In genomic region chr4:86223472-86223871, GRCh38 we compare ENCODE assay signal across 9 cellular contexts.
DNase-seq lines count a peak whose midpoint lies in the region; ATAC-seq, FAIRE-seq and TF ChIP-seq lines count a peak whose summit lies in the region.
"Had no signal": no experiment of that assay in that cellular context is flagged by ENCODE, and none has a peak within 500 bp of the region (broad histone marks: within the 10 kb centered on the region; RNA-seq: fewer than 3 reads in every experiment).

No MANE protein-coding gene starts in this region.

- FAIRE-seq in keratinocyte (lab: Jason Lieb, UNC) = no peak

- H4K20me1 ChIP-seq in keratinocyte (ENCODE audit: control insufficient read depth, extremely low read depth, insufficient read depth, low read length) = no peaks in the 10 kb centered on the region
- H4K20me1 ChIP-seq: BLaER1 had no signal

- H3K27me3 ChIP-seq in keratinocyte (ENCODE audit: control insufficient read depth, extremely low read depth, insufficient read depth, low read length) (no peaks in the 10 kb centered on the region), vagina (no peaks in the 10 kb centered on the region)
- H3K27me3 ChIP-seq: BLaER1 had no signal

- H3K4me3 Mint-ChIP-seq in stimulated activated naive CD8-positive, alpha-beta T cell treated with anti-CD3 and anti-CD28 coated beads, Interleukin-15, amount 100 ng/mL, for 72 hours = no peak overlapping the region

- dilution Hi-C loops in keratinocyte (cut with MboI; ENCODE audit: extremely low pct_ligation_motif_present, low sequenced_read_pairs) = no loop called here

- ATAC-seq in HG02943 (IDR thresholded peaks at IDR 0.05; ENCODE audit: low read depth, unreplicated experiment) = peak; percentile 82
- ATAC-seq in stimulated activated naive CD8-positive, alpha-beta T cell treated with anti-CD3 and anti-CD28 coated beads, Interleukin-15, amount 100 ng/mL, for 72 hours = no peak
- no peak for ATAC-seq in activated naive CD4-positive, alpha-beta T cell treated with anti-CD3 and anti-CD28 coated beads, Interleukin-2, amount 50 U/mL, for 72 hours

- no peaks in the 10 kb centered on the region for H3K9me1 ChIP-seq in keratinocyte (ENCODE audit: control insufficient read depth, extremely low read depth, insufficient read depth, low read length)

- H3K27me3 Mint-ChIP-seq in stimulated activated naive CD8-positive, alpha-beta T cell treated with anti-CD3 and anti-CD28 coated beads, Interleukin-15, amount 100 ng/mL, for 72 hours = no peaks in the 10 kb centered on the region

- H3K27ac ChIP-seq in keratinocyte (ENCODE audit: control insufficient read depth, insufficient read depth, low read length) (no peak overlapping the region), vagina (no peak overlapping the region)
- H3K27ac ChIP-seq: BLaER1 had no signal

- DNase-seq in NCI-H526 (lab: John Stamatoyannopoulos, UW) = peak; percentile 9 to 28
- DNase-seq in NCI-H526 treated with DMSO at 0.1 percent for 48 hours (lab: John Stamatoyannopoulos, UW) = no peak
- DNase-seq in SK-MEL-5 (ENCODE audit: low read depth, low spot score) = peak; percentile 76
- DNase-seq in keratinocyte (ENCODE audit: low read depth, low spot score) = no peak
- no peak for DNase-seq in stimulated activated naive CD8-positive, alpha-beta T cell treated with anti-CD3 and anti-CD28 coated beads, Interleukin-15, amount 100 ng/mL, for 72 hours
- no peak for DNase-seq in vagina (ENCODE audit: extremely low spot score in 2 of 2)
- DNase-seq in activated naive CD4-positive, alpha-beta T cell treated with anti-CD3 and anti-CD28 coated beads, Interleukin-2, amount 50 U/mL, for 72 hours (ENCODE audit: low spot score in 2 of 2) = no peak

- no peak overlapping the region for H3K4me2 ChIP-seq in keratinocyte (ENCODE audit: control insufficient read depth, extremely low read depth, insufficient read depth, low read depth, low read length)
- H3K4me2 ChIP-seq: BLaER1 had no signal

- H3K4me1 ChIP-seq in keratinocyte (ENCODE audit: control insufficient read depth, extremely low read depth, insufficient read depth, low read length) (no peaks in the 10 kb centered on the region), vagina (peaks cover 12% of the 10 kb centered on the region)
- H3K4me1 ChIP-seq: BLaER1 had no signal

- H3K36me3 ChIP-seq in keratinocyte (ENCODE audit: control insufficient read depth in 2 of 2, extremely low read depth in 1 of 2, insufficient read depth in 2 of 2, low read length in 2 of 2) = no peaks in the 10 kb centered on the region
- no peaks in the 10 kb centered on the region for H3K36me3 ChIP-seq in vagina
- H3K36me3 ChIP-seq: BLaER1 had no signal

- H3K79me2 ChIP-seq in keratinocyte (ENCODE audit: control insufficient read depth, insufficient read depth, low read length) = no peaks in the 10 kb centered on the region

- H3K9me3 Mint-ChIP-seq in stimulated activated naive CD8-positive, alpha-beta T cell treated with anti-CD3 and anti-CD28 coated beads, Interleukin-15, amount 100 ng/mL, for 72 hours = peaks cover 7 to 13% of the 10 kb centered on the region in 2 donors
- H3K9me3 Mint-ChIP-seq in activated naive CD4-positive, alpha-beta T cell treated with anti-CD3 and anti-CD28 coated beads, Interleukin-2, amount 50 U/mL, for 72 hours = peaks cover 7% of the 10 kb centered on the region in 2 donors

- peak overlapping the region in 1 of 2 donors; percentile 77 for H3K27ac Mint-ChIP-seq in stimulated activated naive CD8-positive, alpha-beta T cell treated with anti-CD3 and anti-CD28 coated beads, Interleukin-15, amount 100 ng/mL, for 72 hours
- no peak overlapping the region for H3K27ac Mint-ChIP-seq in activated naive CD4-positive, alpha-beta T cell treated with anti-CD3 and anti-CD28 coated beads, Interleukin-2, amount 50 U/mL, for 72 hours

- H3K9me3 ChIP-seq in keratinocyte (ENCODE audit: control insufficient read depth, low read depth, low read length) (no peaks in the 10 kb centered on the region), vagina (no peaks in the 10 kb centered on the region)
- H3K9me3 ChIP-seq: BLaER1 had no signal

- TF ChIP-seq POLR2A in vagina (IDR thresholded peaks at IDR 0.05) = no peak

- no peaks in the 10 kb centered on the region for H3K36me3 Mint-ChIP-seq in activated naive CD4-positive, alpha-beta T cell treated with anti-CD3 and anti-CD28 coated beads, Interleukin-2, amount 50 U/mL, for 72 hours

- TF ChIP-seq CTCF in keratinocyte (optimal IDR thresholded peaks at IDR 0.05 in 1 of 3, IDR thresholded peaks at IDR 0.05 in 1 of 3, conservative IDR thresholded peaks at IDR 0.05 in 1 of 3; ENCODE audit: extremely low read depth in 1 of 3, insufficient read depth in 2 of 3, low read length in 3 of 3) (peak; percentile 55 to 75 (median 55)), vagina (IDR thresholded peaks at IDR 0.05) (no peak)

- in situ Hi-C loops in SK-MEL-5 (cut with HindIII; ENCODE audit: low pct_unique_long_range_greater_than_20kb, low sequenced_read_pairs) = no loop called here

- H3K4me3 ChIP-seq in keratinocyte (ENCODE audit: control insufficient read depth in 2 of 3, extremely low read depth in 1 of 3, insufficient read depth in 2 of 3, low read depth in 1 of 3, low read length in 3 of 3) (no peak overlapping the region), vagina (no peak overlapping the region)
- H3K4me3 ChIP-seq: BLaER1 had no signal

- no peak overlapping the region for H3K9ac ChIP-seq in keratinocyte (ENCODE audit: control insufficient read depth, extremely low read depth, insufficient read depth, low read length)
- H3K9ac ChIP-seq: BLaER1 had no signal

- H2AFZ ChIP-seq in keratinocyte (ENCODE audit: control insufficient read depth, low read length) = no peak overlapping the region

- intact Hi-C loops in vagina (cut with DNase I) = no loop called here

- no peaks in the 10 kb centered on the region for H3K4me1 Mint-ChIP-seq in stimulated activated naive CD8-positive, alpha-beta T cell treated with anti-CD3 and anti-CD28 coated beads, Interleukin-15, amount 100 ng/mL, for 72 hours

Comparison
In these comparisons a context has a peak if more than half of its experiments do, and no peak if none do; other contexts are left out.
1. DNase-seq: peak in NCI-H526 (2 of 2) and SK-MEL-5 (single experiment); none in NCI-H526 treated with DMSO at 0.1 percent for 48 hours (single experiment), keratinocyte (single experiment), stimulated activated naive CD8-positive, alpha-beta T cell treated with anti-CD3 and anti-CD28 coated beads, Interleukin-15, amount 100 ng/mL, for 72 hours (0 of 2), vagina (0 of 2) and activated naive CD4-positive, alpha-beta T cell treated with anti-CD3 and anti-CD28 coated beads, Interleukin-2, amount 50 U/mL, for 72 hours (0 of 2).
2. CTCF ChIP-seq: peak in keratinocyte (3 of 3); none in vagina (0 of 3).